ENCODE assay signal across 20 cellular contexts in the genomic region with DNA sequence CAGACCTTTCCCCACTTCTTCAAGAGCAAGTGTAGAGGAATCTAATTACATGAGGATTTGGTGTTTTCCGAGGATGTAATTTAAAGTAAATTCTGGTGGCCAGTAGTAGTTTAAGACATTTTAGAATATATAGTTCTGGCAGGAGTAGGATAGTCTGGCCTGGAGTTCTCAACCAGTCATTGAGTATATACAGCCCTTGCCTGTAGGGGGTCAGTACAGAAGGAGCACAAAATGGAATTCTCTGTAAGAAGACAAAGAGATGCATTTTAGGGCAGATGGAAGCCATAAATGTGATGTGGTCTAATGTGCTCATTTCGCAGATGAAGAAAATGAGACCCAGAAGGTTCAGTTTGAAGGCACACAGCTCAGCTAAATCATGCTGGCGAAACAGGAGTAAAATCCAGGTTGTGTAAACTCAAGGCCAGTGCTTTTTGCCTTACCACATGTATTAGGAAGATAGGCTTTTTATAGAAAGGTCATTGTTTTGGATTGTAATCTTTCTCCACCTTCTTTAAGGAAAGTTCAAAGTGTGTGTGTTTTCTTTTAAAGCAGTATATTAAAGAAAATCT. TPM values are rescaled to one million over a fixed set of nuclear protein-coding genes. Genes with fewer than 3 reads are reported as not detected.
DNase-seq lines count a peak whose midpoint lies in the region; ATAC-seq and TF ChIP-seq lines count a peak whose summit lies in the region.
"Had no signal": no experiment of that assay in that cellular context is flagged by ENCODE, and none has a peak within 500 bp of the region (broad histone marks: within the 10 kb centered on the region; RNA-seq: fewer than 3 reads in every experiment).

No MANE protein-coding gene starts in this region.

- TF ChIP-seq CTCF in Calu3 (IDR thresholded peaks at IDR 0.05; ENCODE audit: unreplicated experiment) (no peak), epithelial cell of proximal tubule (conservative IDR thresholded peaks at IDR 0.05; ENCODE audit: low read depth, low read length) (peak; percentile 20), osteocyte (IDR thresholded peaks at IDR 0.05) (no peak)

- H3K4me3 Mint-ChIP-seq in Calu3 (ENCODE audit: low read depth, unreplicated experiment) = no peak overlapping the region
- H3K4me3 Mint-ChIP-seq in osteocyte (ENCODE audit: unreplicated experiment) = no peak overlapping the region

- H3K9me3 Mint-ChIP-seq in Calu3 (ENCODE audit: low read depth, unreplicated experiment) = no peaks in the 10 kb centered on the region
- no peaks in the 10 kb centered on the region for H3K9me3 Mint-ChIP-seq in osteocyte (ENCODE audit: unreplicated experiment)
- H3K9me3 Mint-ChIP-seq: activated naive CD4-positive, alpha-beta T cell treated with anti-CD3 and anti-CD28 coated beads, Interleukin-2, amount 50 U/mL, for 72 hours had no signal

- H3K27me3 Mint-ChIP-seq in Calu3 (ENCODE audit: unreplicated experiment) (no peaks in the 10 kb centered on the region), osteocyte (ENCODE audit: unreplicated experiment) (no peaks in the 10 kb centered on the region)

- H3K4me1 Mint-ChIP-seq in Calu3 (ENCODE audit: low read depth, unreplicated experiment) (peaks cover 54% of the 10 kb centered on the region), osteocyte (ENCODE audit: unreplicated experiment) (peaks cover 54% of the 10 kb centered on the region)

- BruUV-seq in Calu3 (replicated peaks; lab: Mats Ljungman, UMichigan) = no TSS peak

- H3K27ac Mint-ChIP-seq in Calu3 (ENCODE audit: unreplicated experiment) = peak overlapping the region; percentile 71
- H3K27ac Mint-ChIP-seq in osteocyte (ENCODE audit: unreplicated experiment) = peak overlapping the region; percentile 28
- H3K27ac Mint-ChIP-seq: activated naive CD4-positive, alpha-beta T cell treated with anti-CD3 and anti-CD28 coated beads, Interleukin-2, amount 50 U/mL, for 72 hours had no signal

- DNase-seq in Calu3 (no peak), SK-N-DZ (ENCODE audit: low spot score) (peak; percentile 15), epithelial cell of proximal tubule (ENCODE audit: low read depth) (no peak), osteocyte (ENCODE audit: extremely low spot score, unreplicated experiment) (no peak), NCI-H510A treated with DMSO at 0.1 percent for 48 hours (lab: John Stamatoyannopoulos, UW) (no peak)
- no peak for DNase-seq in effector CD4-positive, alpha-beta T cell
- DNase-seq: activated CD4-positive, alpha-beta T cell treated with anti-CD3 and anti-CD28 coated beads, Interleukin-2, amount 50 U/mL, for 4 hours; activated T-cell treated with anti-CD3 and anti-CD28 coated beads, Interleukin-2, amount 50 U/mL, for 1 hour; DMS153; midbrain; MM.1S; NCI-H187 treated with DMSO at 0.1 percent for 48 hours; NCI-H524 treated with DMSO at 0.1 percent for 48 hours; sigmoid colon; stimulated activated CD4-positive, alpha-beta T cell treated with anti-CD3 and anti-CD28 coated beads, Interleukin-2, amount 100 ng/mL, for 24 hours; SW 1271 had no signal

- H3K36me3 Mint-ChIP-seq in Calu3 (ENCODE audit: insufficient read depth, unreplicated experiment) (peaks cover 9% of the 10 kb centered on the region), osteocyte (ENCODE audit: unreplicated experiment) (peaks cover 6% of the 10 kb centered on the region)

- ATAC-seq in GM19452 (IDR thresholded peaks at IDR 0.05; ENCODE audit: unreplicated experiment) = no peak
- ATAC-seq: activated naive CD4-positive, alpha-beta T cell treated with anti-CD3 and anti-CD28 coated beads, Interleukin-2, amount 50 U/mL, for 72 hours had no signal

- intact Hi-C loops in Calu3 (cut with micrococcal nuclease; ENCODE audit: unreplicated experiment) = loop anchor here (5.0 kb wide), 1 partner anchor 83 kb away; no protein-coding TSS in a partner anchor

- H3K4me3 ChIP-seq in epithelial cell of proximal tubule (ENCODE audit: low read depth, low read length) = no peak overlapping the region
- H3K4me3 ChIP-seq: BLaER1, HAP-1, sigmoid colon had no signal

- CTCF ChIA-PET in Calu3 (lab: Charles Lee) = no interaction called here

RNA-seq across cellular contexts. Expression of a gene that starts 29.6 kb away (rescaled TPM):
- total RNA-seq in Calu3 (2022) (94.1 and 131 TPM in 2 replicates), epithelial cell of proximal tubule (95.0 and 140 TPM in 2 replicates), osteocyte (290 and 308 TPM in 2 replicates)
- polyA plus RNA-seq in SK-N-DZ (2014; cell fraction: cytosol; rRNA removed) = 42.2 and 62.3 TPM in 2 replicates
- polyA plus RNA-seq in SK-N-DZ (2014; cell fraction: nucleus; rRNA removed) = 20.7 and 39.8 TPM in 2 replicates
